Comparison of ENCODE assay signal across 21 cellular contexts in the genomic region with DNA sequence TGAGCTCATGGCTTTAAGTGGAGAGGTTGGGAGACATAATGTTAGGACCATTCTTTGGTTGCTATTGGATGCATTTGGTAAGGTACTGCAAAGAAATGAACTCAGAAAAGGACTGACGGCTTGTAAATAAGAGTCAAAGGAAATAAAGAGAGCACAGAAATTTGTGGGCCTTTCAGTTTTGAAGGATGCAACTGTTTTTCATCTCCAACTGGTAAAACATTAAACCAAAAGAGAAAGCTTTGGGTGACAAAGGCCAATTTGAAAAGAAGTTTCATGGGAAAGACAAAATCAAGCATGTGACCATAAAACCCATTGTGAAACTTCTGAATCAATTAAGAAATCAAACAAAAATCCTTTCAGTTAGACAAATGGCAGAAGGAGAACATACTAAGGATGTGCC.
DNase-seq lines count a peak whose midpoint lies in the region; ATAC-seq, FAIRE-seq and TF ChIP-seq lines count a peak whose summit lies in the region.
"Had no signal": no experiment of that assay in that cellular context is flagged by ENCODE, and none has a peak within 500 bp of the region (broad histone marks: within the 10 kb centered on the region; RNA-seq: fewer than 3 reads in every experiment).

No MANE protein-coding gene starts in this region.

- H3K27ac Mint-ChIP-seq in Calu3 (ENCODE audit: unreplicated experiment): peak overlapping the region; percentile 85
- H3K27ac Mint-ChIP-seq: CD14-positive monocyte; CD4-positive, alpha-beta T cell; CD8-positive, alpha-beta memory T cell had no signal

- H3K4me3 Mint-ChIP-seq in Calu3 (ENCODE audit: low read depth, unreplicated experiment): no peak overlapping the region
- H3K4me3 Mint-ChIP-seq: CD14-positive monocyte; CD4-positive, alpha-beta T cell; CD8-positive, alpha-beta memory T cell had no signal

- no peak overlapping the region for H4K8ac ChIP-seq in trophoblast cell (ENCODE audit: low read depth, low read length)

- no peak overlapping the region for H4K91ac ChIP-seq in trophoblast cell (ENCODE audit: low read depth, low read length)

- TF ChIP-seq CTCF in Calu3 (IDR thresholded peaks at IDR 0.05; ENCODE audit: unreplicated experiment): no peak
- no peak for TF ChIP-seq CTCF in HepG2 (CRISPR knock-in tag; IDR thresholded peaks at IDR 0.05)

- no peak overlapping the region for H2AK5ac ChIP-seq in trophoblast cell (ENCODE audit: low read length)

- no peaks in the 10 kb centered on the region; a peak in 1 of 5 replicates for H3K36me3 ChIP-seq in HepG2 (replicated peaks in 1 of 2; ENCODE audit: control insufficient read depth in 1 of 2, insufficient read depth in 2 of 2, low read length in 2 of 2)
- H3K36me3 ChIP-seq in trophoblast cell (ENCODE audit: control insufficient read depth in 1 of 2, insufficient read depth in 2 of 2, low read length in 2 of 2): peaks cover 2% of the 10 kb centered on the region in 2 experiments
- H3K36me3 ChIP-seq: BE2C; BLaER1 treated with 17β-estradiol and CSF1 and Interleukin-3, amounts not matched to agents 10 nM and 100 nM had no signal

- H3K4me1 ChIP-seq in HepG2 (ENCODE audit: insufficient read depth, low read length): peaks cover 50% of the 10 kb centered on the region
- H3K4me1 ChIP-seq in trophoblast cell (ENCODE audit: control insufficient read depth in 1 of 2, insufficient read depth in 2 of 2, low read length in 2 of 2): peaks cover 5 to 6% of the 10 kb centered on the region in 2 experiments
- H3K4me1 ChIP-seq: BE2C; BLaER1 treated with 17β-estradiol and CSF1 and Interleukin-3, amounts not matched to agents 10 nM and 100 nM had no signal

- POLR2A ChIA-PET in HepG2 (lab: Yijun Ruan, JAX): interaction anchor here (0.7 to 4.7 kb wide), 7 partner anchors 14 to 482 kb away, joined by 3 to 27 read pairs (median 3); a partner anchor contains a TSS

- peak in 1 of 2 experiments; percentile 32; a peak in 1 of 4 replicates for TF ChIP-seq EP300 in HepG2 (IDR thresholded peaks at IDR 0.05; ENCODE audit: low read depth in 2 of 2, low read length in 2 of 2)
- TF ChIP-seq EP300 in HepG2 (CRISPR knock-in tag; IDR thresholded peaks at IDR 0.05; ENCODE audit: borderline replicate concordance): no peak

- H2AFZ ChIP-seq in HepG2 (ENCODE audit: low read length) (peak overlapping the region; percentile 57), trophoblast cell (ENCODE audit: insufficient read depth, low read length, poor library complexity) (no peak overlapping the region)
- H2AFZ ChIP-seq: GM23248 had no signal

- H3K18ac ChIP-seq in trophoblast cell (ENCODE audit: low read length): no peak overlapping the region

- no peak for TF ChIP-seq POLR2A in HepG2 (IDR thresholded peaks at IDR 0.05; ENCODE audit: insufficient read depth in 1 of 2, low read depth in 2 of 2, low read length in 2 of 2)

- no peak overlapping the region for H3K9ac ChIP-seq in HepG2 (ENCODE audit: insufficient read depth, low read depth, low read length)
- H3K9ac ChIP-seq in trophoblast cell (ENCODE audit: low read length): no peak overlapping the region
- H3K9ac ChIP-seq: BLaER1 treated with 17β-estradiol and CSF1 and Interleukin-3, amounts not matched to agents 10 nM and 100 nM; GM23248 had no signal

- H2BK12ac ChIP-seq in trophoblast cell (ENCODE audit: low read length): no peak overlapping the region

- TF ChIP-seq RAD21 in HepG2 (CRISPR knock-in tag; IDR thresholded peaks at IDR 0.05): no peak

- H3K4me1 Mint-ChIP-seq in Calu3 (ENCODE audit: low read depth, unreplicated experiment): peaks cover 76% of the 10 kb centered on the region
- H3K4me1 Mint-ChIP-seq: CD14-positive monocyte; CD8-positive, alpha-beta memory T cell had no signal

- H3K9me3 ChIP-seq in HepG2 (ENCODE audit: low read length) (peaks cover 11% of the 10 kb centered on the region; the same call in 1 of the 2 replicates), trophoblast cell (ENCODE audit: insufficient read depth, low read depth, low read length) (peaks cover 2% of the 10 kb centered on the region)
- H3K9me3 ChIP-seq: BE2C had no signal

- BruUV-seq in Calu3 (replicated peaks; lab: Mats Ljungman, UMichigan) (no TSS peak), HepG2 (replicated peaks; lab: Mats Ljungman, UMichigan) (no TSS peak)

- in situ Hi-C loops in HepG2 (cut with HindIII; ENCODE audit: extremely low pct_ligation_motif_present, low pct_unique_long_range_greater_than_20kb): no loop called here

- H3K79me2 ChIP-seq in HepG2 (ENCODE audit: insufficient read depth, low read length) (no peaks in the 10 kb centered on the region), trophoblast cell (ENCODE audit: control insufficient read depth, insufficient read depth, low read length, poor library complexity) (no peaks in the 10 kb centered on the region)

- DNase-seq in Calu3: no peak
- no peak for DNase-seq in epithelial cell of prostate (ENCODE audit: low read depth, low spot score)
- peak; percentile 67 for DNase-seq in HepG2 (ENCODE audit: low spot score)
- no peak for DNase-seq in trophoblast cell
- no peak for DNase-seq in AG08396 (ENCODE audit: low spot score)
- no peak for DNase-seq in dermis blood vessel endothelial cell
- no peak for DNase-seq in activated naive CD4-positive, alpha-beta T cell (lab: John Stamatoyannopoulos, UW)
- DNase-seq: AML-193; BE2C; CD4-positive, alpha-beta T cell; CD8-positive, alpha-beta memory T cell; DMS53; DMS79 treated with DMSO at 0.1 percent for 48 hours; GF-D8; GM23248; H7; HCEC 1CT had no signal

- peaks cover 22% of the 10 kb centered on the region for H3K36me3 Mint-ChIP-seq in Calu3 (ENCODE audit: insufficient read depth, unreplicated experiment)
- H3K36me3 Mint-ChIP-seq: CD14-positive monocyte had no signal

- H2BK120ac ChIP-seq in trophoblast cell (ENCODE audit: insufficient read depth, low read length, poor library complexity): no peak overlapping the region

- no peak overlapping the region for H4K12ac ChIP-seq in trophoblast cell (ENCODE audit: low read depth, low read length)

- H3K23ac ChIP-seq in trophoblast cell (ENCODE audit: low read length): peak overlapping the region; percentile 17

- H4K20me1 ChIP-seq in HepG2 (ENCODE audit: insufficient read depth, low read length): no peaks in the 10 kb centered on the region
- H4K20me1 ChIP-seq: BLaER1 treated with 17β-estradiol and CSF1 and Interleukin-3, amounts not matched to agents 10 nM and 100 nM had no signal

- CTCF ChIA-PET in Calu3 (lab: Charles Lee): no interaction called here
- CTCF ChIA-PET in HepG2 (lab: Yijun Ruan, JAX; ENCODE audit: low intra/inter-chr PET ratio, low total read pairs): no interaction called here

- ATAC-seq in HepG2 (peak; percentile 58; the same call in 2 of the 3 replicates), GM19023 (IDR thresholded peaks at IDR 0.05; ENCODE audit: unreplicated experiment) (no peak)

- FAIRE-seq in HepG2 (lab: Jason Lieb, UNC): no peak
- FAIRE-seq: H1 had no signal

- no peaks in the 10 kb centered on the region for H3K27me3 ChIP-seq in HepG2 (ENCODE audit: control insufficient read depth in 1 of 2, insufficient read depth in 2 of 2, low read length in 2 of 2)
- no peaks in the 10 kb centered on the region for H3K27me3 ChIP-seq in trophoblast cell (ENCODE audit: insufficient read depth, low read length)
- H3K27me3 ChIP-seq: BE2C; BLaER1 treated with 17β-estradiol and CSF1 and Interleukin-3, amounts not matched to agents 10 nM and 100 nM had no signal

- no peaks in the 10 kb centered on the region for H3K27me3 Mint-ChIP-seq in Calu3 (ENCODE audit: unreplicated experiment)
- H3K27me3 Mint-ChIP-seq: CD4-positive, alpha-beta T cell; CD8-positive, alpha-beta memory T cell had no signal

- intact Hi-C loops in Calu3 (cut with micrococcal nuclease; ENCODE audit: unreplicated experiment): loop anchor here (5.0 kb wide), 1 partner anchor 156 kb away; no protein-coding TSS in a partner anchor
- intact Hi-C loops in HepG2 (cut with micrococcal nuclease; ENCODE audit: unreplicated experiment): no loop called here

- H3K27ac ChIP-seq in epithelial cell of prostate (peak overlapping the region; percentile 95), HepG2 (ENCODE audit: extremely low read length, insufficient read depth, low read length) (peak overlapping the region; percentile 41), trophoblast cell (ENCODE audit: low read depth, low read length) (no peak overlapping the region)
- H3K27ac ChIP-seq: BLaER1 treated with 17β-estradiol and CSF1 and Interleukin-3, amounts not matched to agents 10 nM and 100 nM; GM23248 had no signal

- 21% methylated on average over 1 of the region's 1 CpG for whole genome bisulfite sequencing in HepG2 (ENCODE audit: low lambda C conversion rate)
- whole genome bisulfite sequencing in trophoblast cell (ENCODE audit: extremely low coverage, insufficient coverage, insufficient read length): no CpG with 5 or more reads among the region's 1 CpG

- no peak overlapping the region for H3K4ac ChIP-seq in trophoblast cell (ENCODE audit: low read depth, low read length)

- no peaks in the 10 kb centered on the region for H3K9me3 Mint-ChIP-seq in Calu3 (ENCODE audit: low read depth, unreplicated experiment)

- H3K79me1 ChIP-seq in trophoblast cell (ENCODE audit: low read length): peaks cover 12% of the 10 kb centered on the region

- no peak overlapping the region for H3K14ac ChIP-seq in trophoblast cell (ENCODE audit: low read length)

- H3K4me2 ChIP-seq in HepG2 (ENCODE audit: low read depth, low read length): peak overlapping the region; percentile 54
- no peak overlapping the region for H3K4me2 ChIP-seq in trophoblast cell (ENCODE audit: low read length)
- H3K4me2 ChIP-seq: BLaER1 treated with 17β-estradiol and CSF1 and Interleukin-3, amounts not matched to agents 10 nM and 100 nM had no signal

- H3K4me3 ChIP-seq in HepG2 (replicated peaks in 1 of 3; ENCODE audit: insufficient read depth in 1 of 3, low read depth in 2 of 3, low read length in 3 of 3) (peak overlapping the region in 2 of 3 experiments; percentile 4 to 29; a peak in 3 of 6 replicates), trophoblast cell (ENCODE audit: low read depth, low read length) (no peak overlapping the region)
- H3K4me3 ChIP-seq: BLaER1 treated with 17β-estradiol and CSF1 and Interleukin-3, amounts not matched to agents 10 nM and 100 nM; GM23248 had no signal

- H2BK5ac ChIP-seq in trophoblast cell (ENCODE audit: low read depth, low read length, poor library complexity): no peak overlapping the region

TF ChIP-seq in HepG2, 621 proteins besides CTCF, POLR2A, EP300 and RAD21 (continues in another document):
- no peak for TF ChIP-seq ZFP90 (CRISPR knock-in tag; IDR thresholded peaks at IDR 0.05; ENCODE audit: borderline replicate concordance)
- TF ChIP-seq, protein P1, sequence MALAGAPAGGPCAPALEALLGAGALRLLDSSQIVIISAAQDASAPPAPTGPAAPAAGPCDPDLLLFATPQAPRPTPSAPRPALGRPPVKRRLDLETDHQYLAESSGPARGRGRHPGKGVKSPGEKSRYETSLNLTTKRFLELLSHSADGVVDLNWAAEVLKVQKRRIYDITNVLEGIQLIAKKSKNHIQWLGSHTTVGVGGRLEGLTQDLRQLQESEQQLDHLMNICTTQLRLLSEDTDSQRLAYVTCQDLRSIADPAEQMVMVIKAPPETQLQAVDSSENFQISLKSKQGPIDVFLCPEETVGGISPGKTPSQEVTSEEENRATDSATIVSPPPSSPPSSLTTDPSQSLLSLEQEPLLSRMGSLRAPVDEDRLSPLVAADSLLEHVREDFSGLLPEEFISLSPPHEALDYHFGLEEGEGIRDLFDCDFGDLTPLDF (CRISPR knock-in tag; IDR thresholded peaks at IDR 0.05): no peak
